Comparison of ENCODE assay signal across 27 cellular contexts in the genomic region with DNA sequence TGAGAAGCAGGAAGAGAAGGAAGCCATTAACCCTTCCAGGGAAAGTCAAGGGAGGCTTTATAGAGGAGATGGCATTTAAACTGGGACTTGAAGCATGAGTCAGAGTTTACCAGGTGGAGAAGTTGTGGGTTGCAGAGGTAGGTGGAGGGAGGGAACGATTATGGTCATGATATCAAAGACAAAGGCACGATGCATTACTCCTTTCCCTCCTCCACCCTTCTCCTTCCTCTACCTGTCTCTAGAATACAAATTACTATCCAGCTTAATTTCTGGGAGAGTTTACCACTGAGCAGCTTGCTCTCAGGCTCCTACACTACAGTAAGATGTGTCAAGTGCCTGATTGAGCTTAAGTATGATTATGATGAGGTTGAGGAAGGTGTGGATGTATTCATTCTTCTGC.
DNase-seq lines count a peak whose midpoint lies in the region; ATAC-seq, FAIRE-seq and TF ChIP-seq lines count a peak whose summit lies in the region.
"Had no signal": no experiment of that assay in that cellular context is flagged by ENCODE, and none has a peak within 500 bp of the region (broad histone marks: within the 10 kb centered on the region; RNA-seq: fewer than 3 reads in every experiment).

No MANE protein-coding gene starts in this region.

- no peaks in the 10 kb centered on the region for H3K9me3 Mint-ChIP-seq in activated CD8-positive, alpha-beta T cell treated with anti-CD3 and anti-CD28 coated beads for 36 hours

- H3K27me3 ChIP-seq in smooth muscle cell (ENCODE audit: low read depth): no peaks in the 10 kb centered on the region
- H3K27me3 ChIP-seq: BE2C, BLaER1 had no signal

- H3K36me3 ChIP-seq in HEK293 (ENCODE audit: control insufficient read depth in 2 of 2, insufficient read depth in 1 of 2, low read length in 2 of 2) (no peaks in the 10 kb centered on the region), smooth muscle cell (ENCODE audit: low read depth) (no peaks in the 10 kb centered on the region)
- H3K36me3 ChIP-seq: BE2C, BLaER1 had no signal

- H3K4me3 ChIP-seq in HEK293 (ENCODE audit: low read depth, low read length) (no peak overlapping the region), smooth muscle cell (no peak overlapping the region)
- H3K4me3 ChIP-seq: BLaER1 had no signal

- H2AFZ ChIP-seq in smooth muscle cell (ENCODE audit: low read depth): no peak overlapping the region

- H3K4me3 Mint-ChIP-seq in activated CD8-positive, alpha-beta T cell treated with anti-CD3 and anti-CD28 coated beads for 36 hours: no peak overlapping the region
- H3K4me3 Mint-ChIP-seq: CD14-positive monocyte; CD4-positive, alpha-beta memory T cell; CD4-positive, CD25-positive, alpha-beta regulatory T cell; CD8-positive, alpha-beta memory T cell had no signal

- CTCF ChIA-PET in HEK293 (lab: Yijun Ruan, JAX): no interaction called here
- CTCF ChIA-PET in activated CD8-positive, alpha-beta T cell treated with anti-CD3 and anti-CD28 coated beads for 36 hours (lab: Charles Lee): no interaction called here
- CTCF ChIA-PET in GM10248 (lab: Yijun Ruan, JAX): interaction anchor here (1.0 kb wide), 1 partner anchor 11 kb away, joined by 3 read pairs; no protein-coding TSS in a partner anchor

- no peak for TF ChIP-seq POLR2A in GM12892 (IDR thresholded peaks at IDR 0.05; ENCODE audit: low read depth, low read length)

- H3K4me1 Mint-ChIP-seq in activated CD8-positive, alpha-beta T cell treated with anti-CD3 and anti-CD28 coated beads for 36 hours (ENCODE audit: low read depth): no peaks in the 10 kb centered on the region
- H3K4me1 Mint-ChIP-seq: CD14-positive monocyte; CD4-positive, alpha-beta memory T cell; CD4-positive, CD25-positive, alpha-beta regulatory T cell; CD8-positive, alpha-beta memory T cell had no signal

- no peaks in the 10 kb centered on the region for H3F3A ChIP-seq in smooth muscle cell (ENCODE audit: low read depth)

- H3K27ac ChIP-seq in HEK293 (ENCODE audit: extremely low read depth, low read depth, low read length) (no peak overlapping the region), smooth muscle cell (ENCODE audit: low read depth) (peak overlapping the region; percentile 55)
- H3K27ac ChIP-seq: BLaER1 had no signal

- H3K27me3 Mint-ChIP-seq in activated CD8-positive, alpha-beta T cell treated with anti-CD3 and anti-CD28 coated beads for 36 hours: no peaks in the 10 kb centered on the region
- H3K27me3 Mint-ChIP-seq: CD4-positive, alpha-beta memory T cell; CD8-positive, alpha-beta memory T cell had no signal

- DNase-seq in GM12892 (ENCODE audit: insufficient read length): no peak
- peak in 23 of 42 donors; percentile 5 to 73 (median 27) for DNase-seq in head of caudate nucleus
- DNase-seq in smooth muscle cell (lab: John Stamatoyannopoulos, UW; ENCODE audit: unreplicated experiment): no peak
- DNase-seq in activated CD8-positive, alpha-beta T cell treated with anti-CD3 and anti-CD28 coated beads for 36 hours: no peak
- DNase-seq in GM10248 (ENCODE audit: extremely low spot score): no peak
- no peak for DNase-seq in islet precursor cell
- DNase-seq: 8988T; ACHN; BE2C; C1 segment of cervical spinal cord; CD4-positive, alpha-beta memory T cell; CD4-positive, CD25-positive, alpha-beta regulatory T cell; CD8-positive, alpha-beta memory T cell; COR-L47; DMS 273 treated with DMSO at 0.1 percent for 48 hours; DMS153; DMS53; DMS79; DND-41; EL; GDM1 had no signal

- 80% methylated on average over 2 of the region's 2 CpGs for WGBS in smooth muscle cell (ENCODE audit: low lambda C conversion rate)

- H3K36me3 Mint-ChIP-seq in activated CD8-positive, alpha-beta T cell treated with anti-CD3 and anti-CD28 coated beads for 36 hours (ENCODE audit: low read depth): no peaks in the 10 kb centered on the region
- H3K36me3 Mint-ChIP-seq: CD14-positive monocyte; CD4-positive, alpha-beta memory T cell; CD4-positive, CD25-positive, alpha-beta regulatory T cell; CD8-positive, alpha-beta memory T cell had no signal

- H3K4me2 ChIP-seq in smooth muscle cell: no peak overlapping the region
- H3K4me2 ChIP-seq: BLaER1 had no signal

- intact Hi-C loops in head of caudate nucleus (cut with DNase I): no loop called here
- intact Hi-C loops in activated CD8-positive, alpha-beta T cell treated with anti-CD3 and anti-CD28 coated beads for 36 hours (cut with micrococcal nuclease): no loop called here

- POLR2A ChIA-PET in HEK293 (lab: Yijun Ruan, JAX): no interaction called here
- POLR2A ChIA-PET in activated CD8-positive, alpha-beta T cell treated with anti-CD3 and anti-CD28 coated beads for 36 hours (lab: Charles Lee): no interaction called here
- POLR2A ChIA-PET in GM10248 (lab: Yijun Ruan, JAX): no interaction called here

- no peaks in the 10 kb centered on the region for H3K4me1 ChIP-seq in HEK293 (ENCODE audit: control insufficient read depth, insufficient read depth, low read length)
- H3K4me1 ChIP-seq in smooth muscle cell (ENCODE audit: low read depth): no peaks in the 10 kb centered on the region
- H3K4me1 ChIP-seq: BE2C had no signal

- no peak overlapping the region for H3K27ac Mint-ChIP-seq in activated CD8-positive, alpha-beta T cell treated with anti-CD3 and anti-CD28 coated beads for 36 hours
- H3K27ac Mint-ChIP-seq: CD14-positive monocyte; CD4-positive, alpha-beta memory T cell; CD4-positive, CD25-positive, alpha-beta regulatory T cell; CD8-positive, alpha-beta memory T cell had no signal

- peak; percentile 14 for FAIRE-seq in GM12892 (lab: Jason Lieb, UNC)
- FAIRE-seq: A204.1, GM12891, GM18507 had no signal

- no peaks in the 10 kb centered on the region for H4K20me1 ChIP-seq in smooth muscle cell (ENCODE audit: low read depth)
- H4K20me1 ChIP-seq: BLaER1 had no signal

- TF ChIP-seq CTCF in HEK293 (tag by site-specific recombination; IDR thresholded peaks at IDR 0.05): no peak
- TF ChIP-seq CTCF in smooth muscle cell (IDR thresholded peaks at IDR 0.05; ENCODE audit: borderline replicate concordance, insufficient read depth, poor library complexity, severe bottlenecking): no peak
- no peak for TF ChIP-seq CTCF in activated CD8-positive, alpha-beta T cell treated with anti-CD3 and anti-CD28 coated beads for 36 hours (IDR thresholded peaks at IDR 0.05)
- no peak for TF ChIP-seq CTCF in GM10248 (IDR thresholded peaks at IDR 0.05; ENCODE audit: control extremely low read depth, extremely low read depth, low read depth, missing control alignments)

- H3K9ac ChIP-seq in smooth muscle cell (ENCODE audit: low read depth): no peak overlapping the region
- H3K9ac ChIP-seq: BLaER1 had no signal

- ATAC-seq in activated CD8-positive, alpha-beta T cell treated with anti-CD3 and anti-CD28 coated beads for 36 hours: no peak

- no peaks in the 10 kb centered on the region for H3K9me3 ChIP-seq in HEK293 (ENCODE audit: control insufficient read depth, insufficient read depth, low read depth, low read length)
- no peaks in the 10 kb centered on the region for H3K9me3 ChIP-seq in smooth muscle cell (replicated peaks; ENCODE audit: low read depth)
- H3K9me3 ChIP-seq: BE2C, BLaER1 had no signal

- no peaks in the 10 kb centered on the region for H3K79me2 ChIP-seq in smooth muscle cell (ENCODE audit: low read depth)

TF ChIP-seq in HEK293, 187 proteins besides CTCF, POLR2A, EP300 and RAD21:
- TF ChIP-seq ZNF837 (tag by site-specific recombination; IDR thresholded peaks at IDR 0.05) (no peak), ZNF24 (tag by site-specific recombination; IDR thresholded peaks at IDR 0.05) (no peak), EGR2 (tag by site-specific recombination; IDR thresholded peaks at IDR 0.05; ENCODE audit: low read depth) (0 out of 2 replicates have a peak, but pooled peaks have one; percentile 5)

Comparison
In these comparisons a context has a peak if more than half of its experiments do, and no peak if none do; other contexts are left out.
1. DNase-seq: peak in head of caudate nucleus (23 of 42); none in GM12892 (single experiment), smooth muscle cell (single experiment), activated CD8-positive, alpha-beta T cell treated with anti-CD3 and anti-CD28 coated beads for 36 hours (single experiment), GM10248 (single experiment) and islet precursor cell (single experiment).